In genomic region chr15:68326711-68327412, GRCh38 we compare ENCODE assay signal across 19 cellular contexts. TPM values are rescaled to one million over a fixed set of nuclear protein-coding genes. Genes with fewer than 3 reads are reported as not detected.
A peak's percentile ranks its signal among the peaks of the same experiment; 100 is the strongest.
DNase-seq lines count a peak whose midpoint lies in the region; ATAC-seq and TF ChIP-seq lines count a peak whose summit lies in the region.
"Had no signal": no experiment of that assay in that cellular context is flagged by ENCODE, and none has a peak within 500 bp of the region (broad histone marks: within the 10 kb centered on the region; RNA-seq: fewer than 3 reads in every experiment).

No MANE protein-coding gene starts in this region.

- no peaks in the 10 kb centered on the region for H3K36me3 Mint-ChIP-seq in natural killer cell treated with Interleukin-12 subunit alpha and Interleukin-12 subunit beta and Interleukin-15 and Interleukin-18, amount 100 ng/mL, for 72 hours
- H3K36me3 Mint-ChIP-seq: activated naive CD4-positive, alpha-beta T cell treated with anti-CD3 and anti-CD28 coated beads, Interleukin-2, amount 50 U/mL, for 24 hours had no signal

- H3K27ac Mint-ChIP-seq in stimulated activated naive CD8-positive, alpha-beta T cell treated with anti-CD3 and anti-CD28 coated beads, Interleukin-15, amount 100 ng/mL, for 72 hours: peak overlapping the region; percentile 21 to 55
- H3K27ac Mint-ChIP-seq in natural killer cell treated with Interleukin-12 subunit alpha and Interleukin-12 subunit beta and Interleukin-15 and Interleukin-18, amount 100 ng/mL, for 72 hours: no peak overlapping the region
- H3K27ac Mint-ChIP-seq: activated naive CD4-positive, alpha-beta T cell treated with anti-CD3 and anti-CD28 coated beads, Interleukin-2, amount 50 U/mL, for 24 hours had no signal

- H3K27ac ChIP-seq in coronary artery (peak overlapping the region; percentile 19 to 48), aorta (ENCODE audit: low read depth in 1 of 2, low read length in 2 of 2) (peak overlapping the region in 1 of 2 donors; percentile 66), vagina (no peak overlapping the region)
- H3K27ac ChIP-seq: esophagus squamous epithelium, GM23248, skin epidermis, WERI-Rb-1 had no signal

- H3K36me3 ChIP-seq in aorta (ENCODE audit: control insufficient read depth in 1 of 2, insufficient read depth in 2 of 2, low read length in 1 of 2): peaks cover 9 to 18% of the 10 kb centered on the region in 2 donors
- H3K36me3 ChIP-seq in vagina: no peaks in the 10 kb centered on the region
- H3K36me3 ChIP-seq: esophagus squamous epithelium, WERI-Rb-1 had no signal

- H3K27me3 Mint-ChIP-seq in stimulated activated naive CD8-positive, alpha-beta T cell treated with anti-CD3 and anti-CD28 coated beads, Interleukin-15, amount 100 ng/mL, for 72 hours: no peaks in the 10 kb centered on the region
- H3K27me3 Mint-ChIP-seq in natural killer cell treated with Interleukin-12 subunit alpha and Interleukin-12 subunit beta and Interleukin-15 and Interleukin-18, amount 100 ng/mL, for 72 hours: peaks cover 14 to 23% of the 10 kb centered on the region in 2 donors

- no peak overlapping the region for H3K4me3 ChIP-seq in coronary artery
- no peak overlapping the region for H3K4me3 ChIP-seq in aorta (ENCODE audit: low read length in 2 of 2)
- H3K4me3 ChIP-seq in vagina: no peak overlapping the region
- H3K4me3 ChIP-seq: esophagus squamous epithelium, GM12878, GM23248, skin epidermis had no signal

- peaks cover 30% of the 10 kb centered on the region for H3K4me1 Mint-ChIP-seq in stimulated activated naive CD8-positive, alpha-beta T cell treated with anti-CD3 and anti-CD28 coated beads, Interleukin-15, amount 100 ng/mL, for 72 hours
- H3K4me1 Mint-ChIP-seq in natural killer cell treated with Interleukin-12 subunit alpha and Interleukin-12 subunit beta and Interleukin-15 and Interleukin-18, amount 100 ng/mL, for 72 hours (ENCODE audit: low read depth in 2 of 2): peaks cover 0 to 10% of the 10 kb centered on the region in 2 donors

- intact Hi-C loops in aorta (cut with DNase I): no loop called here
- intact Hi-C loops in vagina (cut with DNase I): no loop called here

- no peak for ATAC-seq in stimulated activated naive CD8-positive, alpha-beta T cell treated with anti-CD3 and anti-CD28 coated beads, Interleukin-15, amount 100 ng/mL, for 72 hours
- ATAC-seq in stimulated activated naive CD8-positive, alpha-beta T cell treated with anti-CD3 and anti-CD28 coated beads, Interleukin-15, Interleukin-2, amounts not matched to agents 100 U/mL and 50 U/mL, for 24 hours: no peak
- peak; percentile 13 for ATAC-seq in aorta (ENCODE audit: low FRiP score)
- ATAC-seq in natural killer cell treated with Interleukin-12 subunit alpha and Interleukin-12 subunit beta and Interleukin-15 and Interleukin-18, amount 100 ng/mL, for 72 hours: no peak
- ATAC-seq: GM12878 had no signal

- TF ChIP-seq POLR2A in vagina (IDR thresholded peaks at IDR 0.05): no peak

- WGBS in aorta, 2 donors: 83 to 88% methylated on average over 13 of the region's 13 CpGs

- H3K4me1 ChIP-seq in aorta (ENCODE audit: control insufficient read depth in 1 of 2, insufficient read depth in 2 of 2, low read length in 2 of 2) (peaks cover 2 to 3% of the 10 kb centered on the region in 2 donors), vagina (no peaks in the 10 kb centered on the region)
- H3K4me1 ChIP-seq: esophagus squamous epithelium had no signal

- H3K27me3 ChIP-seq in aorta (ENCODE audit: control insufficient read depth in 1 of 2, insufficient read depth in 2 of 2, low read length in 1 of 2) (no peaks in the 10 kb centered on the region), vagina (no peaks in the 10 kb centered on the region)

- TF ChIP-seq CTCF in coronary artery (IDR thresholded peaks at IDR 0.05) (no peak), vagina (IDR thresholded peaks at IDR 0.05) (no peak)

- H3K9me3 ChIP-seq in aorta (ENCODE audit: control insufficient read depth, low read length) (no peaks in the 10 kb centered on the region), vagina (no peaks in the 10 kb centered on the region)
- H3K9me3 ChIP-seq: esophagus squamous epithelium had no signal

- no peak overlapping the region for H3K4me3 Mint-ChIP-seq in stimulated activated naive CD8-positive, alpha-beta T cell treated with anti-CD3 and anti-CD28 coated beads, Interleukin-15, amount 100 ng/mL, for 72 hours
- no peak overlapping the region for H3K4me3 Mint-ChIP-seq in natural killer cell treated with Interleukin-12 subunit alpha and Interleukin-12 subunit beta and Interleukin-15 and Interleukin-18, amount 100 ng/mL, for 72 hours
- H3K4me3 Mint-ChIP-seq: activated naive CD4-positive, alpha-beta T cell treated with anti-CD3 and anti-CD28 coated beads, Interleukin-2, amount 50 U/mL, for 24 hours had no signal

- no peak for DNase-seq in stimulated activated naive CD8-positive, alpha-beta T cell treated with anti-CD3 and anti-CD28 coated beads, Interleukin-15, amount 100 ng/mL, for 72 hours
- no peak for DNase-seq in stimulated activated naive CD8-positive, alpha-beta T cell treated with anti-CD3 and anti-CD28 coated beads, Interleukin-15, Interleukin-2, amounts not matched to agents 100 U/mL and 50 U/mL, for 24 hours
- peak; percentile 12 for DNase-seq in SKM-1 (lab: John Stamatoyannopoulos, UW; ENCODE audit: unreplicated experiment)
- DNase-seq in coronary artery (ENCODE audit: low spot score): no peak
- DNase-seq in aorta: no peak
- DNase-seq in vagina (ENCODE audit: extremely low spot score in 2 of 2): no peak
- no peak for DNase-seq in HuH-7 (ENCODE audit: low spot score)
- DNase-seq in natural killer cell treated with Interleukin-12 subunit alpha and Interleukin-12 subunit beta and Interleukin-15 and Interleukin-18, amount 100 ng/mL, for 72 hours (ENCODE audit: low spot score): no peak
- DNase-seq: esophagus squamous epithelium; GM23248; NCI-H1105; NCI-H526; posterior cingulate gyrus; stimulated activated CD4-positive, alpha-beta T cell treated with anti-CD3 and anti-CD28 coated beads, Interleukin-4, amount 100 ng/mL, for 4 hours; stimulated activated CD8-positive, alpha-beta memory T cell treated with anti-CD3 and anti-CD28 coated beads, Interleukin-4, amount 100 ng/mL, for 48 hours; WERI-Rb-1 had no signal

- H3K9me3 Mint-ChIP-seq in stimulated activated naive CD8-positive, alpha-beta T cell treated with anti-CD3 and anti-CD28 coated beads, Interleukin-15, amount 100 ng/mL, for 72 hours: no peaks in the 10 kb centered on the region
- no peaks in the 10 kb centered on the region for H3K9me3 Mint-ChIP-seq in natural killer cell treated with Interleukin-12 subunit alpha and Interleukin-12 subunit beta and Interleukin-15 and Interleukin-18, amount 100 ng/mL, for 72 hours
- H3K9me3 Mint-ChIP-seq: activated naive CD4-positive, alpha-beta T cell treated with anti-CD3 and anti-CD28 coated beads, Interleukin-2, amount 50 U/mL, for 24 hours had no signal

RNA-seq across cellular contexts. Expression of gene FEM1B, which starts 49.3 kb away (rescaled TPM):
- total RNA-seq in aorta (10 to 100 TPM; 76.0 to 96.3 TPM), vagina (38.3 TPM)
- 10 to 100 TPM; 11.3 to 14.2 TPM for polyA plus RNA-seq in aorta
- total RNA-seq in natural killer cell treated with Interleukin-12 subunit alpha and Interleukin-12 subunit beta and Interleukin-15 and Interleukin-18, amount 100 ng/mL, for 72 hours: 10 to 100 TPM; 47.9 to 49.7 TPM

Comparison
In these comparisons a context has a peak if more than half of its experiments do, and no peak if none do; other contexts are left out.
1. H3K27ac Mint-ChIP-seq: peak in stimulated activated naive CD8-positive, alpha-beta T cell treated with anti-CD3 and anti-CD28 coated beads, Interleukin-15, amount 100 ng/mL, for 72 hours (2 of 2); none in natural killer cell treated with Interleukin-12 subunit alpha and Interleukin-12 subunit beta and Interleukin-15 and Interleukin-18, amount 100 ng/mL, for 72 hours (0 of 2).